19 cellular contexts compared by ENCODE assay signal in genomic region chr3:192129586-192129985, GRCh38.
"Had no signal": no experiment of that assay in that cellular context is flagged by ENCODE, and none has a peak within 500 bp of the region (broad histone marks: within the 10 kb centered on the region; RNA-seq: fewer than 3 reads in every experiment).

No MANE protein-coding gene starts in this region.

- H3K9me3 Mint-ChIP-seq: stimulated activated naive B cell treated with anti-CD40 and anti-IgM and Interleukin-4, amounts not matched to agents 10 μg/mL and 1 μg/mL and 100 μg/mL, for 72 hours had no signal

- H3K4me1 Mint-ChIP-seq: naive thymus-derived CD8-positive, alpha-beta T cell; stimulated activated naive B cell treated with anti-CD40 and anti-IgM and Interleukin-4, amounts not matched to agents 10 μg/mL and 1 μg/mL and 100 μg/mL, for 72 hours had no signal

- H3K27ac Mint-ChIP-seq: effector memory CD8-positive, alpha-beta T cell; stimulated activated naive B cell treated with anti-CD40 and anti-IgM and Interleukin-4, amounts not matched to agents 10 μg/mL and 1 μg/mL and 100 μg/mL, for 72 hours; stimulated activated naive CD8-positive, alpha-beta T cell treated with anti-CD3 and anti-CD28 coated beads, Interleukin-15, Interleukin-2, amounts not matched to agents 100 ng/mL and 50 ng/mL, for 24 hours had no signal

- H3K27me3 Mint-ChIP-seq: effector memory CD8-positive, alpha-beta T cell; naive thymus-derived CD8-positive, alpha-beta T cell; stimulated activated naive B cell treated with anti-CD40 and anti-IgM and Interleukin-4, amounts not matched to agents 10 μg/mL and 1 μg/mL and 100 μg/mL, for 72 hours; stimulated activated naive CD8-positive, alpha-beta T cell treated with anti-CD3 and anti-CD28 coated beads, Interleukin-15, Interleukin-2, amounts not matched to agents 100 ng/mL and 50 ng/mL, for 24 hours had no signal

- DNase-seq: cortex of kidney; effector memory CD8-positive, alpha-beta T cell; erythroblast; esophagus squamous epithelium; gastrocnemius medialis; heart left ventricle; left cardiac atrium; left lung; mesendoderm; naive thymus-derived CD8-positive, alpha-beta T cell; occipital lobe; ovary; right lobe of liver; small intestine; stimulated activated CD4-positive, alpha-beta T cell treated with anti-CD3 and anti-CD28 coated beads, Interleukin-15, amount 100 ng/mL, for 24 hours; stimulated activated CD4-positive, alpha-beta T cell treated with anti-CD3 and anti-CD28 coated beads, Interleukin-2, amount 100 ng/mL, for 48 hours; stimulated activated naive B cell treated with anti-CD40 and anti-IgM and Interleukin-4, amounts not matched to agents 10 μg/mL and 1 μg/mL and 100 μg/mL, for 72 hours; upper lobe of left lung had no signal

- H3K4me3 Mint-ChIP-seq: effector memory CD8-positive, alpha-beta T cell; naive thymus-derived CD8-positive, alpha-beta T cell; stimulated activated naive B cell treated with anti-CD40 and anti-IgM and Interleukin-4, amounts not matched to agents 10 μg/mL and 1 μg/mL and 100 μg/mL, for 72 hours; stimulated activated naive CD8-positive, alpha-beta T cell treated with anti-CD3 and anti-CD28 coated beads, Interleukin-15, Interleukin-2, amounts not matched to agents 100 ng/mL and 50 ng/mL, for 24 hours had no signal

- H3K36me3 Mint-ChIP-seq: naive thymus-derived CD8-positive, alpha-beta T cell; stimulated activated naive B cell treated with anti-CD40 and anti-IgM and Interleukin-4, amounts not matched to agents 10 μg/mL and 1 μg/mL and 100 μg/mL, for 72 hours had no signal

- ATAC-seq: effector memory CD8-positive, alpha-beta T cell; gastrocnemius medialis; heart left ventricle; left cardiac atrium; left lung; naive thymus-derived CD8-positive, alpha-beta T cell had no signal
